16 cellular contexts compared by ENCODE assay signal in genomic region chr2:181784556-181784955, GRCh38.
DNase-seq lines count a peak whose midpoint lies in the region; TF ChIP-seq lines count a peak whose summit lies in the region.
"Had no signal": no experiment of that assay in that cellular context is flagged by ENCODE, and none has a peak within 500 bp of the region (broad histone marks: within the 10 kb centered on the region; RNA-seq: fewer than 3 reads in every experiment).

No MANE protein-coding gene starts in this region.

- peak overlapping the region; percentile 66 for H3K27ac ChIP-seq in PC-9
- H3K27ac ChIP-seq: gastrocnemius medialis, HL-60, SJCRH30, tibial artery, WERI-Rb-1 had no signal

- TF ChIP-seq CTCF in PC-9 (conservative IDR thresholded peaks at IDR 0.05) = no peak
- TF ChIP-seq CTCF in fibroblast of pulmonary artery (IDR thresholded peaks at IDR 0.05; ENCODE audit: low read length, missing control alignments) = no peak
- no peak for TF ChIP-seq CTCF in type B pancreatic cell (conservative IDR thresholded peaks at IDR 0.05)

- no TSS peak for BruUV-seq in PC-9 (replicated peaks; lab: Mats Ljungman, UMichigan)

- no peaks in the 10 kb centered on the region for H3K9me2 ChIP-seq in PC-9 (ENCODE audit: insufficient read depth)

- H3K36me3 ChIP-seq in PC-9 (ENCODE audit: low read depth) = peaks cover 4% of the 10 kb centered on the region; the same call in 1 of the 2 replicates
- H3K36me3 ChIP-seq: gastrocnemius medialis, SJCRH30, tibial artery, WERI-Rb-1 had no signal

- POLR2A ChIA-PET in PC-9 (lab: Charles Lee; ENCODE audit: unreplicated experiment) = interaction anchor here (0.6 to 0.7 kb wide), 3 partner anchors 108 to 169 kb away, joined by 3 to 8 read pairs (median 7); no protein-coding TSS in a partner anchor

- no peaks in the 10 kb centered on the region for H3K79me2 ChIP-seq in PC-9 (ENCODE audit: low read depth)

- no peaks in the 10 kb centered on the region for H3K27me3 ChIP-seq in PC-9 (ENCODE audit: insufficient read depth, low read depth)
- H3K27me3 ChIP-seq: gastrocnemius medialis, SJCRH30, tibial artery had no signal

- no peaks in the 10 kb centered on the region for H4K20me1 ChIP-seq in PC-9 (ENCODE audit: insufficient read depth)

- H3K4me3 ChIP-seq in PC-9 = 0 out of 2 replicates have a peak overlapping the region, but pooled peaks have one; percentile 14
- H3K4me3 ChIP-seq in fibroblast of pulmonary artery (replicated peaks; ENCODE audit: low read depth, low read length) = no peak overlapping the region
- H3K4me3 ChIP-seq: gastrocnemius medialis, SJCRH30, tibial artery had no signal

- no peaks in the 10 kb centered on the region for H3K36me3 Mint-ChIP-seq in type B pancreatic cell

- peak overlapping the region; percentile 24 for H3K4me3 Mint-ChIP-seq in type B pancreatic cell
- H3K4me3 Mint-ChIP-seq: dendritic cell treated with granulocyte-macrophage colony-stimulating factor and Interleukin-4, amounts not matched to agents 40 ng/mL and 50 ng/mL, for 4 days; naive thymus-derived CD4-positive, alpha-beta T cell had no signal

- DNase-seq in NCI-H2171 treated with DMSO at 0.1 percent for 48 hours (lab: John Stamatoyannopoulos, UW) = peak; percentile 15
- DNase-seq in NCI-H2171 (lab: John Stamatoyannopoulos, UW) = no peak
- DNase-seq in PC-9 = peak; percentile 12 to 79
- DNase-seq in fibroblast of pulmonary artery (ENCODE audit: low read depth) = peak; percentile 26
- DNase-seq in type B pancreatic cell (ENCODE audit: extremely low spot score, unreplicated experiment) = no peak
- DNase-seq in GM19238 (ENCODE audit: insufficient read length, low spot score) = no peak
- DNase-seq in stimulated activated CD4-positive, alpha-beta T cell treated with anti-CD3 and anti-CD28 coated beads, Interleukin-4, amount 100 ng/mL, for 1 hour = no peak
- DNase-seq in NCI-H524 (lab: John Stamatoyannopoulos, UW) = no peak
- DNase-seq: gastrocnemius medialis; naive thymus-derived CD4-positive, alpha-beta T cell; NCI-H526; tibial artery; WERI-Rb-1 had no signal

- intact Hi-C loops in PC-9 (cut with micrococcal nuclease; ENCODE audit: unreplicated experiment) = loop anchor here (2.0 kb wide), 2 partner anchors 28 to 108 kb away; no protein-coding TSS in a partner anchor

- H2AFZ ChIP-seq in PC-9 = peak overlapping the region; percentile 18; the same call in 1 of the 2 replicates

- peaks cover 6% of the 10 kb centered on the region for H3K27me3 Mint-ChIP-seq in type B pancreatic cell
- H3K27me3 Mint-ChIP-seq: dendritic cell treated with granulocyte-macrophage colony-stimulating factor and Interleukin-4, amounts not matched to agents 40 ng/mL and 50 ng/mL, for 4 days had no signal

- peak overlapping the region; percentile 5 for H3K27ac Mint-ChIP-seq in type B pancreatic cell
- H3K27ac Mint-ChIP-seq: dendritic cell treated with granulocyte-macrophage colony-stimulating factor and Interleukin-4, amounts not matched to agents 40 ng/mL and 50 ng/mL, for 4 days; naive thymus-derived CD4-positive, alpha-beta T cell had no signal

- H3K9me3 ChIP-seq in PC-9 (ENCODE audit: insufficient read depth, low read depth) = peaks cover 9% of the 10 kb centered on the region
- H3K9me3 ChIP-seq: gastrocnemius medialis, SJCRH30, tibial artery had no signal

- CTCF ChIA-PET in PC-9 (lab: Charles Lee) = interaction anchor here (0.5 kb wide), 1 partner anchor 290 kb away, joined by 3 read pairs; no protein-coding TSS in a partner anchor

- H3K4me1 Mint-ChIP-seq in type B pancreatic cell (ENCODE audit: unreplicated experiment) = peaks cover 55% of the 10 kb centered on the region

- H3K4me2 ChIP-seq in PC-9 = peak overlapping the region; percentile 55

- peaks cover 16% of the 10 kb centered on the region for H3F3A ChIP-seq in PC-9 (ENCODE audit: insufficient read depth, low read depth)

- peaks cover 76% of the 10 kb centered on the region for H3K4me1 ChIP-seq in PC-9 (replicated peaks; ENCODE audit: insufficient read depth)
- H3K4me1 ChIP-seq: gastrocnemius medialis had no signal

- no peaks in the 10 kb centered on the region for H3K9me3 Mint-ChIP-seq in type B pancreatic cell
- H3K9me3 Mint-ChIP-seq: dendritic cell treated with granulocyte-macrophage colony-stimulating factor and Interleukin-4, amounts not matched to agents 40 ng/mL and 50 ng/mL, for 4 days; naive thymus-derived CD4-positive, alpha-beta T cell had no signal

Comparison
In these comparisons a context has a peak if more than half of its experiments do, and no peak if none do; other contexts are left out.
1. DNase-seq: peak in NCI-H2171 treated with DMSO at 0.1 percent for 48 hours (single experiment), PC-9 (2 of 2) and fibroblast of pulmonary artery (single experiment); none in NCI-H2171 (single experiment), type B pancreatic cell (single experiment), GM19238 (single experiment), stimulated activated CD4-positive, alpha-beta T cell treated with anti-CD3 and anti-CD28 coated beads, Interleukin-4, amount 100 ng/mL, for 1 hour (single experiment) and NCI-H524 (0 of 2).